ENCODE assay signal across 17 cellular contexts in the genomic region with DNA sequence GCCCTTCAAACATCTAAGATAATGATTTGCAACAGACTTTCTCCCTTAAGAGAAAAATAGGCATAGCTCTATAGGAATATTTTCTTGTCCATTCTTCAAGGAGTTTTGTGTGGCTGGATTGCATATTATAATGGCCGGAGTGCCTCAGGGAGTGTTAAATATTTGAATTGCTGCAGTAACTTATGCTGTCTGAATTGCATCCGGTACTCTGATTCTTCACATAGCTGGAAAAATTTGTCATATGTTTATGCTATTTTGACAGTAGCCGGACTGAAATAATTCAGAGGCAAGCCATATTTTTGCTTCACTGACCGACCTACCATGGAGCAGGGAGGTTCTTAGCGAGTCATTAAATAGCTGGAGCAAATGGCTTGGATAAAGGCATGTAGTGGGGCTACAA.
DNase-seq lines count a peak whose midpoint lies in the region; TF ChIP-seq lines count a peak whose summit lies in the region.
"Had no signal": no experiment of that assay in that cellular context is flagged by ENCODE, and none has a peak within 500 bp of the region (broad histone marks: within the 10 kb centered on the region; RNA-seq: fewer than 3 reads in every experiment).

No MANE protein-coding gene starts in this region.

- intact Hi-C loops in uterus (cut with DNase I; ENCODE audit: low total_unique reads): no loop called here

- H3K27ac Mint-ChIP-seq in osteocyte (ENCODE audit: unreplicated experiment) (peak overlapping the region; percentile 88), endothelial cell (ENCODE audit: unreplicated experiment) (no peak overlapping the region)
- H3K27ac Mint-ChIP-seq: CD4-positive, alpha-beta memory T cell had no signal

- H3K27me3 Mint-ChIP-seq in osteocyte (ENCODE audit: unreplicated experiment) (no peaks in the 10 kb centered on the region), endothelial cell (ENCODE audit: unreplicated experiment) (no peaks in the 10 kb centered on the region)
- H3K27me3 Mint-ChIP-seq: CD4-positive, alpha-beta memory T cell had no signal

- H3K27me3 ChIP-seq in uterus: no peaks in the 10 kb centered on the region
- H3K27me3 ChIP-seq: BLaER1, SJSA1 had no signal

- H3K4me1 ChIP-seq in uterus: no peaks in the 10 kb centered on the region
- H3K4me1 ChIP-seq: BLaER1, SJSA1 had no signal

- no peak overlapping the region for H3K27ac ChIP-seq in uterus
- H3K27ac ChIP-seq: BLaER1, SJSA1 had no signal

- peaks cover 7% of the 10 kb centered on the region for H3K36me3 Mint-ChIP-seq in osteocyte (ENCODE audit: unreplicated experiment)
- no peaks in the 10 kb centered on the region for H3K36me3 Mint-ChIP-seq in endothelial cell (ENCODE audit: low read depth, unreplicated experiment)
- H3K36me3 Mint-ChIP-seq: CD4-positive, alpha-beta memory T cell had no signal

- no peak for TF ChIP-seq POLR2A in uterus (IDR thresholded peaks at IDR 0.05)

- no peaks in the 10 kb centered on the region for H3K9me3 ChIP-seq in uterus
- H3K9me3 ChIP-seq: BLaER1, SJSA1 had no signal

- TF ChIP-seq CTCF in foreskin fibroblast (IDR thresholded peaks at IDR 0.05; ENCODE audit: low read depth, low read length) (no peak), osteocyte (IDR thresholded peaks at IDR 0.05) (no peak), uterus (IDR thresholded peaks at IDR 0.05) (no peak), endothelial cell (IDR thresholded peaks at IDR 0.05; ENCODE audit: unreplicated experiment) (no peak)

- H3K4me3 Mint-ChIP-seq in osteocyte (ENCODE audit: unreplicated experiment): peak overlapping the region; percentile 11
- no peak overlapping the region for H3K4me3 Mint-ChIP-seq in endothelial cell (ENCODE audit: unreplicated experiment)
- H3K4me3 Mint-ChIP-seq: CD4-positive, alpha-beta memory T cell had no signal

- H3K4me1 Mint-ChIP-seq in osteocyte (ENCODE audit: unreplicated experiment) (peaks cover 36% of the 10 kb centered on the region), endothelial cell (ENCODE audit: unreplicated experiment) (no peaks in the 10 kb centered on the region)
- H3K4me1 Mint-ChIP-seq: CD4-positive, alpha-beta memory T cell had no signal

- no peak overlapping the region for H3K4me3 ChIP-seq in foreskin fibroblast (ENCODE audit: low read depth in 1 of 2, low read length in 2 of 2)
- H3K4me3 ChIP-seq in uterus: no peak overlapping the region
- H3K4me3 ChIP-seq: BLaER1, SJSA1 had no signal

- H3K9me3 Mint-ChIP-seq in osteocyte (ENCODE audit: unreplicated experiment) (peaks cover 25% of the 10 kb centered on the region), endothelial cell (ENCODE audit: unreplicated experiment) (no peaks in the 10 kb centered on the region)

- H3K36me3 ChIP-seq in uterus: no peaks in the 10 kb centered on the region
- H3K36me3 ChIP-seq: BLaER1, SJSA1 had no signal

- DNase-seq in HCEC 1CT (peak; percentile 14), amniotic epithelial cell (ENCODE audit: low read depth) (peak; percentile 30), foreskin fibroblast (peak; percentile 7 to 31), osteocyte (ENCODE audit: extremely low spot score, unreplicated experiment) (no peak), amygdala (lab: John Stamatoyannopoulos, UW) (no peak), uterus (no peak), endothelial cell (ENCODE audit: low spot score) (no peak), iPS-NIHi11 (ENCODE audit: low spot score) (no peak)
- DNase-seq: CD4-positive, alpha-beta memory T cell; GF-D8; GOT3; Karpas-422; NCI-H1694; NCI-H2227 treated with DMSO at 0.1 percent for 48 hours; NCI-H510A had no signal

Comparison
In these comparisons a context has a peak if more than half of its experiments do, and no peak if none do; other contexts are left out.
1. DNase-seq: peak in HCEC 1CT (single experiment), amniotic epithelial cell (single experiment) and foreskin fibroblast (2 of 2); none in osteocyte (single experiment), amygdala (0 of 56), uterus (0 of 2), endothelial cell (single experiment) and iPS-NIHi11 (single experiment).